11 cellular contexts compared by ENCODE assay signal in genomic region chr19:35040474-35040825, GRCh38. TPM values are rescaled to one million over a fixed set of nuclear protein-coding genes. Genes with fewer than 3 reads are reported as not detected.
DNase-seq lines count a peak whose midpoint lies in the region; TF ChIP-seq lines count a peak whose summit lies in the region.
"Had no signal": no experiment of that assay in that cellular context is flagged by ENCODE, and none has a peak within 500 bp of the region (broad histone marks: within the 10 kb centered on the region; RNA-seq: fewer than 3 reads in every experiment).

No MANE protein-coding gene starts in this region.

- H2AFZ ChIP-seq in ACC112 (ENCODE audit: low read length, unreplicated experiment): peak overlapping the region; percentile 56
- H2AFZ ChIP-seq: GM23248 had no signal

- H3K36me3 ChIP-seq in ACC112 (ENCODE audit: insufficient read depth, low read length): no peaks in the 10 kb centered on the region
- no peaks in the 10 kb centered on the region for H3K36me3 ChIP-seq in endodermal cell (ENCODE audit: control insufficient read depth, insufficient read depth, low read length)
- H3K36me3 ChIP-seq in neutrophil: no peaks in the 10 kb centered on the region

- H3K4me3 Mint-ChIP-seq in endodermal cell: peak overlapping the region; percentile 55

- WGBS in endodermal cell (ENCODE audit: insufficient coverage in 1 of 2, insufficient read length in 1 of 2), 2 experiments: 91% methylated on average over 6 to 11 of the region's 11 CpGs

- H3K36me3 Mint-ChIP-seq in endodermal cell (ENCODE audit: low read depth): no peaks in the 10 kb centered on the region

- H3K79me2 ChIP-seq in ACC112 (ENCODE audit: control insufficient read depth, insufficient read depth, low read length, unreplicated experiment): no peaks in the 10 kb centered on the region

- peak overlapping the region; percentile 87 for H3K27ac Mint-ChIP-seq in endodermal cell

- TF ChIP-seq CTCF in LNCaP clone FGC (IDR thresholded peaks at IDR 0.05; ENCODE audit: control insufficient read depth, extremely low read depth, insufficient read depth): no peak
- TF ChIP-seq CTCF in endodermal cell (conservative IDR thresholded peaks at IDR 0.05): no peak
- no peak for TF ChIP-seq CTCF in neutrophil (IDR thresholded peaks at IDR 0.05)

- H3K27me3 Mint-ChIP-seq in endodermal cell (ENCODE audit: insufficient read depth): no peaks in the 10 kb centered on the region

- H3K9ac ChIP-seq in endodermal cell (ENCODE audit: extremely low read depth, low read length, poor library complexity, severe bottlenecking): no peak overlapping the region
- H3K9ac ChIP-seq: GM23248 had no signal

- H3K9me3 ChIP-seq in endodermal cell (ENCODE audit: control insufficient read depth, low read length) (no peaks in the 10 kb centered on the region), neutrophil (no peaks in the 10 kb centered on the region)

- H3K4me3 ChIP-seq in ACC112 (ENCODE audit: low read depth, low read length) (no peak overlapping the region), LNCaP clone FGC (ENCODE audit: low read depth, low read length) (peak overlapping the region; percentile 2; the same call in 1 of the 2 replicates), endodermal cell (ENCODE audit: low read length) (no peak overlapping the region), neutrophil (ENCODE audit: low read depth in 1 of 2, low read length in 1 of 2) (peak overlapping the region; percentile 38 to 44)
- H3K4me3 ChIP-seq: GM23248 had no signal

- H3K4me1 Mint-ChIP-seq in endodermal cell: peaks cover 33% of the 10 kb centered on the region

- no peak overlapping the region for H3K27ac ChIP-seq in ACC112 (ENCODE audit: low read depth, low read length)
- no peak overlapping the region for H3K27ac ChIP-seq in endodermal cell (ENCODE audit: low read depth, low read length)
- no peak overlapping the region for H3K27ac ChIP-seq in neutrophil
- H3K27ac ChIP-seq: GM23248 had no signal

- H3K27me3 ChIP-seq in ACC112 (ENCODE audit: insufficient read depth, low read length) (no peaks in the 10 kb centered on the region), endodermal cell (ENCODE audit: control insufficient read depth, insufficient read depth, low read length, poor library complexity, severe bottlenecking) (no peaks in the 10 kb centered on the region), neutrophil (peaks cover 85% of the 10 kb centered on the region)

- DNase-seq in LNCaP clone FGC (ENCODE audit: low read depth): no peak
- no peak for DNase-seq in endodermal cell
- DNase-seq in DMS79 treated with DMSO at 0.1 percent for 48 hours (lab: John Stamatoyannopoulos, UW): no peak
- no peak for DNase-seq in 8988T
- no peak for DNase-seq in stimulated activated CD4-positive, alpha-beta T cell treated with anti-CD3 and anti-CD28 coated beads, Interleukin-2, amount 100 ng/mL, for 48 hours
- DNase-seq in DMS114 treated with DMSO at 0.1 percent for 48 hours (lab: John Stamatoyannopoulos, UW; ENCODE audit: unreplicated experiment): no peak
- DNase-seq: COR-L47, GM23248, NCI-H2107 had no signal

- no peaks in the 10 kb centered on the region for H3K9me3 Mint-ChIP-seq in endodermal cell

- H3K4me1 ChIP-seq in ACC112 (ENCODE audit: control insufficient read depth, insufficient read depth, low read length, unreplicated experiment) (peaks cover 6% of the 10 kb centered on the region), endodermal cell (ENCODE audit: control insufficient read depth, insufficient read depth, low read length) (no peaks in the 10 kb centered on the region), neutrophil (ENCODE audit: control insufficient read depth in 1 of 2, insufficient read depth in 1 of 2, low read depth in 1 of 2, low read length in 1 of 2) (peaks cover 15 to 18% of the 10 kb centered on the region in 2 experiments)

RNA-seq across cellular contexts. Expression of gene HPN, which starts 1.1 kb away (rescaled TPM):
- total RNA-seq in endodermal cell: 10 to 100 TPM; 29.0 to 49.6 TPM
- polyA plus RNA-seq in endodermal cell (2013, experiment 1 of 2): 2.7 TPM
- 2.8 TPM for polyA plus RNA-seq in endodermal cell (2013, experiment 2 of 2)
- total RNA-seq: GM23248 had no signal
- polyA plus RNA-seq: GM23248 had no signal

RNA-seq across cellular contexts. Expression of gene SCN1B, which starts 10.2 kb away (rescaled TPM):
- total RNA-seq in endodermal cell: 1 to 10 TPM; 1.4 to 1.5 TPM
- polyA plus RNA-seq in endodermal cell (2013, experiment 1 of 2): 1.7 TPM
- polyA plus RNA-seq in endodermal cell (2013, experiment 2 of 2): 2.5 TPM

RNA-seq across cellular contexts. Expression of gene GRAMD1A, which starts 40.3 kb away (rescaled TPM):
- 100 to 1,000 TPM; 115 to 137 TPM for total RNA-seq in endodermal cell
- polyA plus RNA-seq in endodermal cell (2013, experiment 1 of 2): 101 TPM
- 87.3 TPM for polyA plus RNA-seq in endodermal cell (2013, experiment 2 of 2)

Comparison
In these comparisons a context has a peak if more than half of its experiments do, and no peak if none do; other contexts are left out.
1. H3K4me3 ChIP-seq: peak in LNCaP clone FGC (single experiment) and neutrophil (2 of 2); none in ACC112 (single experiment) and endodermal cell (single experiment).